ENCODE assay signal across 19 cellular contexts in genomic region chr2:79053486-79053885, GRCh38. TPM values are rescaled to one million over a fixed set of nuclear protein-coding genes. Genes with fewer than 3 reads are reported as not detected.
"Had no signal": no experiment of that assay in that cellular context is flagged by ENCODE, and none has a peak within 500 bp of the region (broad histone marks: within the 10 kb centered on the region; RNA-seq: fewer than 3 reads in every experiment).

No MANE protein-coding gene starts in this region.

RNA-seq across cellular contexts. Expression of gene REG3G, which starts 28.0 kb away (rescaled TPM):
- total RNA-seq: naive thymus-derived CD8-positive, alpha-beta T cell; natural killer cell treated with Interleukin-12 subunit alpha and Interleukin-12 subunit beta and Interleukin-15 and Interleukin-18, amount 100 ng/mL, for 72 hours; occipital lobe; osteoblast; renal cortical epithelial cell; right cardiac atrium; right lobe of liver; skeletal muscle tissue; stomach; subcutaneous adipose tissue; temporal lobe; thoracic aorta; thyroid gland; tibial nerve; ureter; vagina had no signal
- polyA plus RNA-seq: naive thymus-derived CD8-positive, alpha-beta T cell; neural cell; right cardiac atrium had no signal

RNA-seq across cellular contexts. Expression of gene REG1B, which starts 34.3 kb away (rescaled TPM):
- total RNA-seq: naive thymus-derived CD8-positive, alpha-beta T cell; natural killer cell treated with Interleukin-12 subunit alpha and Interleukin-12 subunit beta and Interleukin-15 and Interleukin-18, amount 100 ng/mL, for 72 hours; occipital lobe; osteoblast; prostate gland; renal cortical epithelial cell; right cardiac atrium; right lobe of liver; skeletal muscle tissue; stomach; subcutaneous adipose tissue; temporal lobe; thyroid gland; ureter; vagina had no signal
- polyA plus RNA-seq: naive thymus-derived CD8-positive, alpha-beta T cell; neural cell; ovary had no signal
